In genomic region chr10:23530079-23530478, GRCh38 we compare ENCODE assay signal across 9 cellular contexts.
A peak's percentile ranks its signal among the peaks of the same experiment; 100 is the strongest.
DNase-seq lines count a peak whose midpoint lies in the region; ATAC-seq, FAIRE-seq and TF ChIP-seq lines count a peak whose summit lies in the region.
"Had no signal": no experiment of that assay in that cellular context is flagged by ENCODE, and none has a peak within 500 bp of the region (broad histone marks: within the 10 kb centered on the region; RNA-seq: fewer than 3 reads in every experiment).

No MANE protein-coding gene starts in this region.

- no peak overlapping the region for H3K4me3 Mint-ChIP-seq in activated CD8-positive, alpha-beta T cell treated with anti-CD3 and anti-CD28 coated beads for 36 hours
- H3K4me3 Mint-ChIP-seq in activated CD8-positive, alpha-beta T cell treated with anti-CD3 and anti-CD28 coated beads, Interleukin-2, amount 10 ng/mL, durations not matched to agents 7 days and 5 days: no peak overlapping the region

- H3K27me3 Mint-ChIP-seq in activated CD8-positive, alpha-beta T cell treated with anti-CD3 and anti-CD28 coated beads for 36 hours: no peaks in the 10 kb centered on the region
- no peaks in the 10 kb centered on the region for H3K27me3 Mint-ChIP-seq in activated CD8-positive, alpha-beta T cell treated with anti-CD3 and anti-CD28 coated beads, Interleukin-2, amount 10 ng/mL, durations not matched to agents 7 days and 5 days (ENCODE audit: low read depth)

- DNase-seq in activated CD8-positive, alpha-beta T cell treated with anti-CD3 and anti-CD28 coated beads for 36 hours: no peak
- no peak for DNase-seq in activated CD8-positive, alpha-beta T cell treated with anti-CD3 and anti-CD28 coated beads, Interleukin-2, amount 10 ng/mL, durations not matched to agents 7 days and 5 days
- DNase-seq in OCI-LY7 (ENCODE audit: low spot score): peak; percentile 38
- no peak for DNase-seq in esophagus squamous epithelium (lab: John Stamatoyannopoulos, UW)
- DNase-seq in smooth muscle cell (lab: John Stamatoyannopoulos, UW; ENCODE audit: unreplicated experiment): no peak
- no peak for DNase-seq in NK-92 treated with Interleukin-12 subunit alpha and Interleukin-12 subunit beta, amount 100 ng/mL, for 24 hours (lab: John Stamatoyannopoulos, UW)
- no peak for DNase-seq in HTR-8/SVneo (ENCODE audit: insufficient read length, low spot score)
- DNase-seq: NCI-H2107 had no signal

- no peak overlapping the region for H3K4me2 ChIP-seq in OCI-LY7 (ENCODE audit: low read length)
- no peak overlapping the region for H3K4me2 ChIP-seq in smooth muscle cell

- H3K79me2 ChIP-seq in OCI-LY7 (ENCODE audit: insufficient read depth, low read depth, low read length): no peaks in the 10 kb centered on the region
- H3K79me2 ChIP-seq in smooth muscle cell (ENCODE audit: low read depth): no peaks in the 10 kb centered on the region

- H2AFZ ChIP-seq in OCI-LY7 (ENCODE audit: low read length): no peak overlapping the region
- no peak overlapping the region for H2AFZ ChIP-seq in smooth muscle cell (ENCODE audit: low read depth)

- H3K9ac ChIP-seq in smooth muscle cell (ENCODE audit: low read depth): no peak overlapping the region

- H3K36me3 ChIP-seq in OCI-LY7 (ENCODE audit: insufficient read depth, low read length) (no peaks in the 10 kb centered on the region), esophagus squamous epithelium (no peaks in the 10 kb centered on the region), smooth muscle cell (ENCODE audit: low read depth) (no peaks in the 10 kb centered on the region)

- H4K20me1 ChIP-seq in OCI-LY7 (ENCODE audit: insufficient read depth, low read length) (no peaks in the 10 kb centered on the region), smooth muscle cell (ENCODE audit: low read depth) (no peaks in the 10 kb centered on the region)

- no peak overlapping the region for H3K4me3 ChIP-seq in OCI-LY7 (ENCODE audit: low read depth, low read length, poor library complexity, severe bottlenecking)
- H3K4me3 ChIP-seq in esophagus squamous epithelium: no peak overlapping the region
- no peak overlapping the region for H3K4me3 ChIP-seq in smooth muscle cell

- H3K36me3 Mint-ChIP-seq in activated CD8-positive, alpha-beta T cell treated with anti-CD3 and anti-CD28 coated beads for 36 hours (ENCODE audit: low read depth): peaks cover 3% of the 10 kb centered on the region
- no peaks in the 10 kb centered on the region for H3K36me3 Mint-ChIP-seq in activated CD8-positive, alpha-beta T cell treated with anti-CD3 and anti-CD28 coated beads, Interleukin-2, amount 10 ng/mL, durations not matched to agents 7 days and 5 days (ENCODE audit: low read depth)

- FAIRE-seq in HTR-8/SVneo (lab: Jason Lieb, UNC): no peak

- H3K4me1 Mint-ChIP-seq in activated CD8-positive, alpha-beta T cell treated with anti-CD3 and anti-CD28 coated beads for 36 hours (ENCODE audit: low read depth): peaks cover 32% of the 10 kb centered on the region
- peaks cover 7% of the 10 kb centered on the region for H3K4me1 Mint-ChIP-seq in activated CD8-positive, alpha-beta T cell treated with anti-CD3 and anti-CD28 coated beads, Interleukin-2, amount 10 ng/mL, durations not matched to agents 7 days and 5 days (ENCODE audit: low read depth)

- POLR2A ChIA-PET in activated CD8-positive, alpha-beta T cell treated with anti-CD3 and anti-CD28 coated beads for 36 hours (lab: Charles Lee): interaction anchor here (0.7 to 0.8 kb wide), 2 partner anchors 28 to 131 kb away, joined by 3 read pairs; no protein-coding TSS in a partner anchor
- POLR2A ChIA-PET in activated CD8-positive, alpha-beta T cell treated with anti-CD3 and anti-CD28 coated beads, Interleukin-2, amount 10 ng/mL, durations not matched to agents 7 days and 5 days (lab: Charles Lee): no interaction called here
- POLR2A ChIA-PET in OCI-LY7 (lab: Charles Lee): interaction anchor here (0.6 to 2.5 kb wide), 5 partner anchors 9 to 205 kb away, joined by 3 to 12 read pairs (median 3); no protein-coding TSS in a partner anchor

- WGBS in esophagus squamous epithelium, 2 donors: 58 to 62% methylated on average over 2 of the region's 2 CpGs
- WGBS in smooth muscle cell (ENCODE audit: low lambda C conversion rate): 85% methylated on average over 2 of the region's 2 CpGs

- no peak overlapping the region for H3K27ac Mint-ChIP-seq in activated CD8-positive, alpha-beta T cell treated with anti-CD3 and anti-CD28 coated beads for 36 hours
- H3K27ac Mint-ChIP-seq in activated CD8-positive, alpha-beta T cell treated with anti-CD3 and anti-CD28 coated beads, Interleukin-2, amount 10 ng/mL, durations not matched to agents 7 days and 5 days: no peak overlapping the region

- H3K9me2 ChIP-seq in OCI-LY7 (ENCODE audit: insufficient read depth, low read length): no peaks in the 10 kb centered on the region

- no peaks in the 10 kb centered on the region for H3K9me3 ChIP-seq in OCI-LY7 (ENCODE audit: low read length)
- H3K9me3 ChIP-seq in esophagus squamous epithelium: no peaks in the 10 kb centered on the region
- H3K9me3 ChIP-seq in smooth muscle cell (replicated peaks; ENCODE audit: low read depth): no peaks in the 10 kb centered on the region

- TF ChIP-seq CTCF in activated CD8-positive, alpha-beta T cell treated with anti-CD3 and anti-CD28 coated beads for 36 hours (IDR thresholded peaks at IDR 0.05): peak; percentile 68
- peak; percentile 81 for TF ChIP-seq CTCF in OCI-LY7 (conservative IDR thresholded peaks at IDR 0.05; ENCODE audit: low read length)
- peak in 4 of 6 experiments; percentile 25 to 43 (median 31) for TF ChIP-seq CTCF in esophagus squamous epithelium (IDR thresholded peaks at IDR 0.05)
- TF ChIP-seq CTCF in smooth muscle cell (IDR thresholded peaks at IDR 0.05; ENCODE audit: borderline replicate concordance, insufficient read depth, poor library complexity, severe bottlenecking): peak; percentile 50

- TF ChIP-seq POLR2A in esophagus squamous epithelium (IDR thresholded peaks at IDR 0.05): no peak

- CTCF ChIA-PET in activated CD8-positive, alpha-beta T cell treated with anti-CD3 and anti-CD28 coated beads for 36 hours (lab: Charles Lee): interaction anchor here (0.8 to 4.3 kb wide), 15 partner anchors 9 to 215 kb away, joined by 3 to 30 read pairs (median 4); partner anchors contain the start of gene OTUD1
- CTCF ChIA-PET in activated CD8-positive, alpha-beta T cell treated with anti-CD3 and anti-CD28 coated beads, Interleukin-2, amount 10 ng/mL, durations not matched to agents 7 days and 5 days (lab: Charles Lee): interaction anchor here (1.0 to 8.2 kb wide), 9 partner anchors 9 to 974 kb away, joined by 3 to 80 read pairs (median 8); no protein-coding TSS in a partner anchor
- CTCF ChIA-PET in OCI-LY7 (lab: Charles Lee; ENCODE audit: unreplicated experiment): no interaction called here

- intact Hi-C loops in activated CD8-positive, alpha-beta T cell treated with anti-CD3 and anti-CD28 coated beads for 36 hours (cut with micrococcal nuclease): loop anchor here (1.0 kb wide), 1 partner anchor 215 kb away; no protein-coding TSS in a partner anchor
- intact Hi-C loops in OCI-LY7 (cut with micrococcal nuclease; ENCODE audit: unreplicated experiment): no loop called here
- intact Hi-C loops in esophagus squamous epithelium (cut with DNase I): no loop called here

- no peak for ATAC-seq in activated CD8-positive, alpha-beta T cell treated with anti-CD3 and anti-CD28 coated beads for 36 hours
- no peak for ATAC-seq in activated CD8-positive, alpha-beta T cell treated with anti-CD3 and anti-CD28 coated beads, Interleukin-2, amount 10 ng/mL, durations not matched to agents 7 days and 5 days
- ATAC-seq in HG03025 (IDR thresholded peaks at IDR 0.05; ENCODE audit: low FRiP score, unreplicated experiment): no peak

- H3K27ac ChIP-seq in OCI-LY7 (ENCODE audit: low read depth, low read length, poor library complexity, severe bottlenecking) (no peak overlapping the region), esophagus squamous epithelium (no peak overlapping the region), smooth muscle cell (ENCODE audit: low read depth) (no peak overlapping the region)

- no peaks in the 10 kb centered on the region for H3K4me1 ChIP-seq in OCI-LY7 (ENCODE audit: insufficient read depth, low read length, poor library complexity, severe bottlenecking)
- peaks cover 0 to 13% (median 0%) of the 10 kb centered on the region in 3 donors for H3K4me1 ChIP-seq in esophagus squamous epithelium
- H3K4me1 ChIP-seq in smooth muscle cell (ENCODE audit: low read depth): no peaks in the 10 kb centered on the region

- BruUV-seq in OCI-LY7 (replicated peaks; lab: Mats Ljungman, UMichigan): no TSS peak

- no peaks in the 10 kb centered on the region for H3K9me3 Mint-ChIP-seq in activated CD8-positive, alpha-beta T cell treated with anti-CD3 and anti-CD28 coated beads for 36 hours
- no peaks in the 10 kb centered on the region for H3K9me3 Mint-ChIP-seq in activated CD8-positive, alpha-beta T cell treated with anti-CD3 and anti-CD28 coated beads, Interleukin-2, amount 10 ng/mL, durations not matched to agents 7 days and 5 days (ENCODE audit: insufficient read depth)

- H3K27me3 ChIP-seq in esophagus squamous epithelium: no peaks in the 10 kb centered on the region
- peaks cover 6% of the 10 kb centered on the region for H3K27me3 ChIP-seq in smooth muscle cell (ENCODE audit: low read depth)

- no peaks in the 10 kb centered on the region for H3F3A ChIP-seq in smooth muscle cell (ENCODE audit: low read depth)

Comparison
In these comparisons a context has a peak if more than half of its experiments do, and no peak if none do; other contexts are left out.
1. CTCF ChIP-seq: peak in every context shown above with its lines; median percentile 81 in OCI-LY7; 68 in activated CD8-positive, alpha-beta T cell treated with anti-CD3 and anti-CD28 coated beads for 36 hours; 50 in smooth muscle cell; 31 in esophagus squamous epithelium.